1 cellular context compared by ENCODE assay signal in the genomic region with DNA sequence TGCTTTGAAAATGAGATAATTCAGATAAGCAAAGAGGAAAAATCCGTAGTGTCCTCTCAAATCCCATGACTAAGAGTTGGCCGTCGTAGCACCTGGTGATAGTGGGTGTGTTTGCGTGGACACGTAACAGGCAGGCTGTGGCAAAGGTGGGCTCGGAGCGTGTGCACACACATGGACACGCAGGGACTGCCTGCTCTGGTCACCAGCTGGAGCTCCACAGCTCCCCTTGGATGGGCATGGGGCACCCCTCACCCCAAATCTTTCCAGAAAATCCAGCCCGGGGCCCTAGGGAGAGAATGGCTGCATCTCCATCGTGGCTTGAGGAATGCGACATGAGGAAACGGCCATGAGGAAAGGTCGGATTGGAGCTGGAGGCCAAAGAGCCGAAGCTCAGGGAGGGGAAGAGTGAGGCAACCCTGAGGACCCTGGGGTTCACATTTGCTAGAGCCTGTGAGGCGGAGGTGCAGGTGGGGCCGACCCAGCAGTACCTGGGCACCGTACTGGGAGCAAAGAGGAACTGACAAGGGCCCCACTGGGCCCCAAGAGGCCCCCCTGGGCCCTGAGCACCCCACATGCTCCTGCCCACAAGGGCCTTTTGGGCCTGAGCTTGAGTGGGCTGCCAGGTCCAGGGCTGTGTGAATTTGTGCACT.
TF ChIP-seq lines count a peak whose summit lies in the region.

No MANE protein-coding gene starts in this region.

TF ChIP-seq in WTC11, 78 proteins besides CTCF, POLR2A, EP300 and RAD21 (continued from another document):
- TF ChIP-seq, protein P1, sequence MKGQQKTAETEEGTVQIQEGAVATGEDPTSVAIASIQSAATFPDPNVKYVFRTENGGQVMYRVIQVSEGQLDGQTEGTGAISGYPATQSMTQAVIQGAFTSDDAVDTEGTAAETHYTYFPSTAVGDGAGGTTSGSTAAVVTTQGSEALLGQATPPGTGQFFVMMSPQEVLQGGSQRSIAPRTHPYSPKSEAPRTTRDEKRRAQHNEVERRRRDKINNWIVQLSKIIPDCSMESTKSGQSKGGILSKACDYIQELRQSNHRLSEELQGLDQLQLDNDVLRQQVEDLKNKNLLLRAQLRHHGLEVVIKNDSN (CRISPR knock-in tag; IDR thresholded peaks at IDR 0.05) = no peak
- no peak for TF ChIP-seq JAZF1 (CRISPR knock-in tag; IDR thresholded peaks at IDR 0.05)
- TF ChIP-seq ETV6 (CRISPR knock-in tag; IDR thresholded peaks at IDR 0.05) = no peak
- TF ChIP-seq, protein P2, sequence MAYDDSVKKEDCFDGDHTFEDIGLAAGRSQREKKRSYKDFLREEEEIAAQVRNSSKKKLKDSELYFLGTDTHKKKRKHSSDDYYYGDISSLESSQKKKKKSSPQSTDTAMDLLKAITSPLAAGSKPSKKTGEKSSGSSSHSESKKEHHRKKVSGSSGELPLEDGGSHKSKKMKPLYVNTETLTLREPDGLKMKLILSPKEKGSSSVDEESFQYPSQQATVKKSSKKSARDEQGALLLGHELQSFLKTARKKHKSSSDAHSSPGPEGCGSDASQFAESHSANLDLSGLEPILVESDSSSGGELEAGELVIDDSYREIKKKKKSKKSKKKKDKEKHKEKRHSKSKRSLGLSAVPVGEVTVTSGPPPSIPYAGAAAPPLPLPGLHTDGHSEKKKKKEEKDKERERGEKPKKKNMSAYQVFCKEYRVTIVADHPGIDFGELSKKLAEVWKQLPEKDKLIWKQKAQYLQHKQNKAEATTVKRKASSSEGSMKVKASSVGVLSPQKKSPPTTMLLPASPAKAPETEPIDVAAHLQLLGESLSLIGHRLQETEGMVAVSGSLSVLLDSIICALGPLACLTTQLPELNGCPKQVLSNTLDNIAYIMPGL (CRISPR knock-in tag; IDR thresholded peaks at IDR 0.05) = no peak
- no peak for TF ChIP-seq CREM (CRISPR knock-in tag; IDR thresholded peaks at IDR 0.05)
- no peak for TF ChIP-seq ZNF121 (CRISPR knock-in tag; IDR thresholded peaks at IDR 0.05)
- no peak for TF ChIP-seq SMAD3 (CRISPR knock-in tag; IDR thresholded peaks at IDR 0.05; ENCODE audit: borderline replicate concordance)
- TF ChIP-seq RELA (CRISPR knock-in tag; IDR thresholded peaks at IDR 0.05; ENCODE audit: borderline replicate concordance) = no peak
- TF ChIP-seq, protein P3, sequence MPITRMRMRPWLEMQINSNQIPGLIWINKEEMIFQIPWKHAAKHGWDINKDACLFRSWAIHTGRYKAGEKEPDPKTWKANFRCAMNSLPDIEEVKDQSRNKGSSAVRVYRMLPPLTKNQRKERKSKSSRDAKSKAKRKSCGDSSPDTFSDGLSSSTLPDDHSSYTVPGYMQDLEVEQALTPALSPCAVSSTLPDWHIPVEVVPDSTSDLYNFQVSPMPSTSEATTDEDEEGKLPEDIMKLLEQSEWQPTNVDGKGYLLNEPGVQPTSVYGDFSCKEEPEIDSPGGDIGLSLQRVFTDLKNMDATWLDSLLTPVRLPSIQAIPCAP (CRISPR knock-in tag; IDR thresholded peaks at IDR 0.05) = no peak
- TF ChIP-seq, protein P4, sequence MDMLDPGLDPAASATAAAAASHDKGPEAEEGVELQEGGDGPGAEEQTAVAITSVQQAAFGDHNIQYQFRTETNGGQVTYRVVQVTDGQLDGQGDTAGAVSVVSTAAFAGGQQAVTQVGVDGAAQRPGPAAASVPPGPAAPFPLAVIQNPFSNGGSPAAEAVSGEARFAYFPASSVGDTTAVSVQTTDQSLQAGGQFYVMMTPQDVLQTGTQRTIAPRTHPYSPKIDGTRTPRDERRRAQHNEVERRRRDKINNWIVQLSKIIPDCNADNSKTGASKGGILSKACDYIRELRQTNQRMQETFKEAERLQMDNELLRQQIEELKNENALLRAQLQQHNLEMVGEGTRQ (CRISPR knock-in tag; IDR thresholded peaks at IDR 0.05) = no peak
- TF ChIP-seq, protein P5, sequence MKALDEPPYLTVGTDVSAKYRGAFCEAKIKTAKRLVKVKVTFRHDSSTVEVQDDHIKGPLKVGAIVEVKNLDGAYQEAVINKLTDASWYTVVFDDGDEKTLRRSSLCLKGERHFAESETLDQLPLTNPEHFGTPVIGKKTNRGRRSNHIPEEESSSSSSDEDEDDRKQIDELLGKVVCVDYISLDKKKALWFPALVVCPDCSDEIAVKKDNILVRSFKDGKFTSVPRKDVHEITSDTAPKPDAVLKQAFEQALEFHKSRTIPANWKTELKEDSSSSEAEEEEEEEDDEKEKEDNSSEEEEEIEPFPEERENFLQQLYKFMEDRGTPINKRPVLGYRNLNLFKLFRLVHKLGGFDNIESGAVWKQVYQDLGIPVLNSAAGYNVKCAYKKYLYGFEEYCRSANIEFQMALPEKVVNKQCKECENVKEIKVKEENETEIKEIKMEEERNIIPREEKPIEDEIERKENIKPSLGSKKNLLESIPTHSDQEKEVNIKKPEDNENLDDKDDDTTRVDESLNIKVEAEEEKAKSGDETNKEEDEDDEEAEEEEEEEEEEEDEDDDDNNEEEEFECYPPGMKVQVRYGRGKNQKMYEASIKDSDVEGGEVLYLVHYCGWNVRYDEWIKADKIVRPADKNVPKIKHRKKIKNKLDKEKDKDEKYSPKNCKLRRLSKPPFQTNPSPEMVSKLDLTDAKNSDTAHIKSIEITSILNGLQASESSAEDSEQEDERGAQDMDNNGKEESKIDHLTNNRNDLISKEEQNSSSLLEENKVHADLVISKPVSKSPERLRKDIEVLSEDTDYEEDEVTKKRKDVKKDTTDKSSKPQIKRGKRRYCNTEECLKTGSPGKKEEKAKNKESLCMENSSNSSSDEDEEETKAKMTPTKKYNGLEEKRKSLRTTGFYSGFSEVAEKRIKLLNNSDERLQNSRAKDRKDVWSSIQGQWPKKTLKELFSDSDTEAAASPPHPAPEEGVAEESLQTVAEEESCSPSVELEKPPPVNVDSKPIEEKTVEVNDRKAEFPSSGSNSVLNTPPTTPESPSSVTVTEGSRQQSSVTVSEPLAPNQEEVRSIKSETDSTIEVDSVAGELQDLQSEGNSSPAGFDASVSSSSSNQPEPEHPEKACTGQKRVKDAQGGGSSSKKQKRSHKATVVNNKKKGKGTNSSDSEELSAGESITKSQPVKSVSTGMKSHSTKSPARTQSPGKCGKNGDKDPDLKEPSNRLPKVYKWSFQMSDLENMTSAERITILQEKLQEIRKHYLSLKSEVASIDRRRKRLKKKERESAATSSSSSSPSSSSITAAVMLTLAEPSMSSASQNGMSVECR (CRISPR knock-in tag; IDR thresholded peaks at IDR 0.05; ENCODE audit: borderline replicate concordance) = no peak
- TF ChIP-seq, protein P6, sequence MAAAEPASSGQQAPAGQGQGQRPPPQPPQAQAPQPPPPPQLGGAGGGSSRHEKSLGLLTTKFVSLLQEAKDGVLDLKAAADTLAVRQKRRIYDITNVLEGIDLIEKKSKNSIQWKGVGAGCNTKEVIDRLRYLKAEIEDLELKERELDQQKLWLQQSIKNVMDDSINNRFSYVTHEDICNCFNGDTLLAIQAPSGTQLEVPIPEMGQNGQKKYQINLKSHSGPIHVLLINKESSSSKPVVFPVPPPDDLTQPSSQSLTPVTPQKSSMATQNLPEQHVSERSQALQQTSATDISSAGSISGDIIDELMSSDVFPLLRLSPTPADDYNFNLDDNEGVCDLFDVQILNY (CRISPR knock-in tag; IDR thresholded peaks at IDR 0.05) = no peak
- TF ChIP-seq, protein P7, sequence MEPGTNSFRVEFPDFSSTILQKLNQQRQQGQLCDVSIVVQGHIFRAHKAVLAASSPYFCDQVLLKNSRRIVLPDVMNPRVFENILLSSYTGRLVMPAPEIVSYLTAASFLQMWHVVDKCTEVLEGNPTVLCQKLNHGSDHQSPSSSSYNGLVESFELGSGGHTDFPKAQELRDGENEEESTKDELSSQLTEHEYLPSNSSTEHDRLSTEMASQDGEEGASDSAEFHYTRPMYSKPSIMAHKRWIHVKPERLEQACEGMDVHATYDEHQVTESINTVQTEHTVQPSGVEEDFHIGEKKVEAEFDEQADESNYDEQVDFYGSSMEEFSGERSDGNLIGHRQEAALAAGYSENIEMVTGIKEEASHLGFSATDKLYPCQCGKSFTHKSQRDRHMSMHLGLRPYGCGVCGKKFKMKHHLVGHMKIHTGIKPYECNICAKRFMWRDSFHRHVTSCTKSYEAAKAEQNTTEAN (CRISPR knock-in tag; IDR thresholded peaks at IDR 0.05) = no peak
